10 cellular contexts compared by ENCODE assay signal in genomic region chr14:41606249-41607118, GRCh38. TPM values are rescaled to one million over a fixed set of nuclear protein-coding genes. Genes with fewer than 3 reads are reported as not detected.
DNase-seq lines count a peak whose midpoint lies in the region; FAIRE-seq and TF ChIP-seq lines count a peak whose summit lies in the region.
"Had no signal": no experiment of that assay in that cellular context is flagged by ENCODE, and none has a peak within 500 bp of the region (broad histone marks: within the 10 kb centered on the region; RNA-seq: fewer than 3 reads in every experiment).

Gene LRFN5 (plus strand): TSS chr14:41606876.

- H3K27ac ChIP-seq in astrocyte (ENCODE audit: low read depth, low read length) (peak within 1 kb of the TSS; percentile 73), iPS-18a (ENCODE audit: low read length) (no peak within 1 kb of the TSS)

- peak within 1 kb of the TSS; percentile 94 for H3K4me3 ChIP-seq in astrocyte (ENCODE audit: insufficient read depth, low read depth, low read length)
- peak within 1 kb of the TSS; percentile 99 for H3K4me3 ChIP-seq in iPS-18a (ENCODE audit: low read length)
- peak within 1 kb of the TSS; percentile 64 for H3K4me3 ChIP-seq in skeletal muscle satellite cell (ENCODE audit: low read length)

- no peaks in the 10 kb centered on the region for H3K9me3 Mint-ChIP-seq in astrocyte (ENCODE audit: unreplicated experiment)

- H2AFZ ChIP-seq in astrocyte (ENCODE audit: low read depth, low read length) = peak within 1 kb of the TSS; percentile 92

- H3K4me2 ChIP-seq in astrocyte (ENCODE audit: low read length) = peak within 1 kb of the TSS; percentile 92
- peak within 1 kb of the TSS; percentile 74 for H3K4me2 ChIP-seq in skeletal muscle satellite cell (ENCODE audit: low read length)

- FAIRE-seq in astrocyte (lab: Jason Lieb, UNC) = no peak
- FAIRE-seq: A204.1 had no signal

- peaks cover 16% of the 10 kb centered on the region for H3K79me2 ChIP-seq in astrocyte (ENCODE audit: insufficient read depth, low read length)

- H4K20me1 ChIP-seq in astrocyte (ENCODE audit: insufficient read depth, low read length) = no peaks in the 10 kb centered on the region

- TF ChIP-seq CTCF in astrocyte (IDR thresholded peaks at IDR 0.05; ENCODE audit: insufficient read depth, low read depth, low read length) = no peak

- DNase-seq in DMS153 treated with DMSO at 0.1 percent for 48 hours (lab: John Stamatoyannopoulos, UW; ENCODE audit: unreplicated experiment) (peak; percentile 67), DMS153 (lab: John Stamatoyannopoulos, UW) (no peak), NCI-H1105 (lab: John Stamatoyannopoulos, UW) (peak; percentile 76), astrocyte (ENCODE audit: low read depth) (peak; percentile 40), GDM1 (lab: John Stamatoyannopoulos, UW) (no peak), mucosa of gallbladder (ENCODE audit: low spot score) (no peak)

- H3K4me1 ChIP-seq in astrocyte (ENCODE audit: insufficient read depth, low read length) (peaks cover 38% of the 10 kb centered on the region), iPS-18a (ENCODE audit: control insufficient read depth, low read depth, low read length) (peaks cover 28% of the 10 kb centered on the region), skeletal muscle satellite cell (ENCODE audit: control insufficient read depth, insufficient read depth, low read length) (peaks cover 7% of the 10 kb centered on the region)

- H3K9ac ChIP-seq in astrocyte (ENCODE audit: low read length) (peak within 1 kb of the TSS; percentile 86), iPS-18a (ENCODE audit: low read length) (peak within 1 kb of the TSS; percentile 59), skeletal muscle satellite cell (ENCODE audit: low read depth, low read length) (no peak within 1 kb of the TSS)

- peaks cover 33% of the 10 kb centered on the region for H3K27me3 Mint-ChIP-seq in astrocyte (ENCODE audit: low read depth, unreplicated experiment)

- peaks cover 2% of the 10 kb centered on the region for H3K36me3 Mint-ChIP-seq in astrocyte (ENCODE audit: low read depth, unreplicated experiment)

- H3K9me3 ChIP-seq in astrocyte (ENCODE audit: insufficient read depth, low read depth, low read length) (no peaks in the 10 kb centered on the region), iPS-18a (ENCODE audit: control insufficient read depth, low read depth, low read length) (no peaks in the 10 kb centered on the region), skeletal muscle satellite cell (replicated peaks; ENCODE audit: low read length) (no peaks in the 10 kb centered on the region)

- H3K4me1 Mint-ChIP-seq in astrocyte (ENCODE audit: low read depth, unreplicated experiment) = peaks cover 5% of the 10 kb centered on the region

- H3K4me3 Mint-ChIP-seq in astrocyte (ENCODE audit: unreplicated experiment) = peak within 1 kb of the TSS; percentile 88

- no peaks in the 10 kb centered on the region for H3K36me3 ChIP-seq in astrocyte (ENCODE audit: insufficient read depth, low read length)
- no peaks in the 10 kb centered on the region for H3K36me3 ChIP-seq in iPS-18a (ENCODE audit: control insufficient read depth, low read depth, low read length)
- no peaks in the 10 kb centered on the region for H3K36me3 ChIP-seq in skeletal muscle satellite cell (ENCODE audit: insufficient read depth, low read length)

- H3K27me3 ChIP-seq in astrocyte (ENCODE audit: insufficient read depth, low read length) (peaks cover 22% of the 10 kb centered on the region), iPS-18a (ENCODE audit: control insufficient read depth, insufficient read depth, low read length) (peaks cover 88% of the 10 kb centered on the region), skeletal muscle satellite cell (ENCODE audit: control insufficient read depth, insufficient read depth, low read length) (peaks cover 58% of the 10 kb centered on the region)

- H3K27ac Mint-ChIP-seq in astrocyte (ENCODE audit: unreplicated experiment) = peak within 1 kb of the TSS; percentile 24

RNA-seq across cellular contexts. Expression of gene LRFN5, which starts in this region (rescaled TPM):
- 1.5 and 1.6 TPM in 2 replicates for total RNA-seq in astrocyte
- 2.5 and 3.9 TPM in 2 replicates for total RNA-seq in skeletal muscle satellite cell (2012; rRNA removed)
- 2.8 TPM for total RNA-seq in mucosa of gallbladder
- total RNA-seq: T-helper 1 cell treated with Interleukin-12 subunit alpha and Interleukin-12 subunit beta and Interleukin-4 antibody, amounts not matched to agents 30 ng/mL and 1 ng/mL, for 36 hours had no signal

Comparison
In these comparisons a context has a peak if more than half of its experiments do, and no peak if none do; other contexts are left out.
1. DNase-seq: peak in DMS153 treated with DMSO at 0.1 percent for 48 hours (single experiment), NCI-H1105 (single experiment) and astrocyte (single experiment); none in DMS153 (single experiment), GDM1 (single experiment) and mucosa of gallbladder (single experiment).
2. Peak in every context shown above with its lines, with median percentiles within 50 percentile points of each other: H3K4me3 ChIP-seq.